9 cellular contexts compared by ENCODE assay signal in genomic region chr12:12081836-12082497, GRCh38. TPM values are rescaled to one million over a fixed set of nuclear protein-coding genes. Genes with fewer than 3 reads are reported as not detected.
DNase-seq lines count a peak whose midpoint lies in the region; TF ChIP-seq lines count a peak whose summit lies in the region.
"Had no signal": no experiment of that assay in that cellular context is flagged by ENCODE, and none has a peak within 500 bp of the region (broad histone marks: within the 10 kb centered on the region; RNA-seq: fewer than 3 reads in every experiment).

No MANE protein-coding gene starts in this region.

- DNase-seq in EL (peak; percentile 60), HEK293T (ENCODE audit: extremely low spot score) (peak; percentile 31), NCI-H69 (lab: John Stamatoyannopoulos, UW) (peak; percentile 70), dermis microvascular lymphatic vessel endothelial cell (ENCODE audit: low read depth in 2 of 2) (peak; percentile 73 to 74), midbrain (lab: John Stamatoyannopoulos, UW) (peak; percentile 69)
- DNase-seq in effector CD4-positive, alpha-beta T cell: no peak
- DNase-seq in effector memory CD4-positive, alpha-beta T cell: no peak
- DNase-seq in stimulated activated CD8-positive, alpha-beta memory T cell treated with anti-CD3 and anti-CD28 coated beads, Interleukin-4, amount 100 ng/mL, for 48 hours: no peak

- H3K9me3 ChIP-seq in effector memory CD4-positive, alpha-beta T cell (ENCODE audit: control insufficient read depth, low read length): no peaks in the 10 kb centered on the region

- POLR2A ChIA-PET in HEK293T (lab: Yijun Ruan, JAX): no interaction called here

- H3K4me1 ChIP-seq in effector memory CD4-positive, alpha-beta T cell (ENCODE audit: control insufficient read depth, insufficient read depth, low read length, poor library complexity, severe bottlenecking): no peaks in the 10 kb centered on the region

- no peak overlapping the region for H3K27ac ChIP-seq in effector memory CD4-positive, alpha-beta T cell (ENCODE audit: insufficient read depth, low read length, poor library complexity, severe bottlenecking)

- CTCF ChIA-PET in HEK293T (lab: Yijun Ruan, JAX): interaction anchor here (1.3 to 3.3 kb wide), 3 partner anchors 246 to 252 kb away, joined by 5 to 17 read pairs (median 7); no protein-coding TSS in a partner anchor

- H3K4me3 ChIP-seq in effector memory CD4-positive, alpha-beta T cell (ENCODE audit: insufficient read depth, low read depth, low read length, poor library complexity, severe bottlenecking): no peak overlapping the region

- no peaks in the 10 kb centered on the region for H3K27me3 ChIP-seq in effector memory CD4-positive, alpha-beta T cell (replicated peaks; ENCODE audit: control insufficient read depth, insufficient read depth, low read length, poor library complexity, severe bottlenecking)

- no peaks in the 10 kb centered on the region for H3K36me3 ChIP-seq in effector memory CD4-positive, alpha-beta T cell (ENCODE audit: control insufficient read depth, insufficient read depth, low read length)

TF ChIP-seq in HEK293T, 16 proteins besides CTCF, POLR2A, EP300 and RAD21:
- TF ChIP-seq SUZ12 (IDR thresholded peaks at IDR 0.05): no peak
- TF ChIP-seq CTBP1 (IDR thresholded peaks at IDR 0.05; ENCODE audit: borderline replicate concordance): no peak
- TF ChIP-seq NFRKB (IDR thresholded peaks at IDR 0.05): no peak
- no peak for TF ChIP-seq ZNF384 (IDR thresholded peaks at IDR 0.05)

RNA-seq across cellular contexts. Expression of gene BCL2L14, which starts 11.2 kb away (rescaled TPM):
- total RNA-seq in dermis microvascular lymphatic vessel endothelial cell: not detected in 2 replicates
- total RNA-seq: lower leg skin had no signal

Comparison
In these comparisons a context has a peak if more than half of its experiments do, and no peak if none do; other contexts are left out.
1. DNase-seq: peak in EL (single experiment), HEK293T (single experiment), NCI-H69 (single experiment), dermis microvascular lymphatic vessel endothelial cell (2 of 2) and midbrain (single experiment); none in effector CD4-positive, alpha-beta T cell (single experiment), effector memory CD4-positive, alpha-beta T cell (0 of 3) and stimulated activated CD8-positive, alpha-beta memory T cell treated with anti-CD3 and anti-CD28 coated beads, Interleukin-4, amount 100 ng/mL, for 48 hours (single experiment).